In genomic region chr22:19579880-19580279, GRCh38 we compare ENCODE assay signal across 9 cellular contexts. TPM values are rescaled to one million over a fixed set of nuclear protein-coding genes. Genes with fewer than 3 reads are reported as not detected.
DNase-seq lines count a peak whose midpoint lies in the region; ATAC-seq and TF ChIP-seq lines count a peak whose summit lies in the region.
"Had no signal": no experiment of that assay in that cellular context is flagged by ENCODE, and none has a peak within 500 bp of the region (broad histone marks: within the 10 kb centered on the region; RNA-seq: fewer than 3 reads in every experiment).

No MANE protein-coding gene starts in this region.

- peak overlapping the region; percentile 87 for H3K27ac Mint-ChIP-seq in T-helper 1 cell treated with Interleukin-12 subunit alpha and Interleukin-12 subunit beta and Interleukin-4 antibody, amounts not matched to agents 30 μg/mL and 1 μg/mL, for 36 hours
- peak overlapping the region; percentile 46 for H3K27ac Mint-ChIP-seq in stimulated activated memory B cell treated with anti-CD40 and anti-IgM and Interleukin-4, amounts not matched to agents 10 μg/mL and 1 μg/mL and 100 μg/mL, for 72 hours
- H3K27ac Mint-ChIP-seq in mesothelial cell of epicardium, result no peak overlapping the region

- H3K4me3 Mint-ChIP-seq in T-helper 1 cell treated with Interleukin-12 subunit alpha and Interleukin-12 subunit beta and Interleukin-4 antibody, amounts not matched to agents 30 μg/mL and 1 μg/mL, for 36 hours, result peak overlapping the region; percentile 61
- no peak overlapping the region for H3K4me3 Mint-ChIP-seq in stimulated activated memory B cell treated with anti-CD40 and anti-IgM and Interleukin-4, amounts not matched to agents 10 μg/mL and 1 μg/mL and 100 μg/mL, for 72 hours
- no peak overlapping the region for H3K4me3 Mint-ChIP-seq in mesothelial cell of epicardium
- H3K4me3 Mint-ChIP-seq: central memory CD8-positive, alpha-beta T cell had no signal

- no peak for ATAC-seq in stimulated activated memory B cell treated with anti-CD40 and anti-IgM and Interleukin-4, amounts not matched to agents 10 μg/mL and 1 μg/mL and 100 μg/mL, for 72 hours
- no peak for ATAC-seq in GM18519 (IDR thresholded peaks at IDR 0.05; ENCODE audit: low FRiP score, unreplicated experiment)

- H3K4me1 Mint-ChIP-seq in T-helper 1 cell treated with Interleukin-12 subunit alpha and Interleukin-12 subunit beta and Interleukin-4 antibody, amounts not matched to agents 30 μg/mL and 1 μg/mL, for 36 hours (ENCODE audit: low read depth), result peaks cover 37% of the 10 kb centered on the region
- peaks cover 30% of the 10 kb centered on the region for H3K4me1 Mint-ChIP-seq in stimulated activated memory B cell treated with anti-CD40 and anti-IgM and Interleukin-4, amounts not matched to agents 10 μg/mL and 1 μg/mL and 100 μg/mL, for 72 hours
- H3K4me1 Mint-ChIP-seq in mesothelial cell of epicardium, result peaks cover 4% of the 10 kb centered on the region

- no peak for TF ChIP-seq CTCF in mesothelial cell of epicardium (IDR thresholded peaks at IDR 0.05; ENCODE audit: unreplicated experiment)

- intact Hi-C loops in cardiac septum (cut with DNase I), result no loop called here

- peaks cover 2% of the 10 kb centered on the region for H3K36me3 Mint-ChIP-seq in T-helper 1 cell treated with Interleukin-12 subunit alpha and Interleukin-12 subunit beta and Interleukin-4 antibody, amounts not matched to agents 30 μg/mL and 1 μg/mL, for 36 hours (ENCODE audit: low read depth)
- no peaks in the 10 kb centered on the region for H3K36me3 Mint-ChIP-seq in stimulated activated memory B cell treated with anti-CD40 and anti-IgM and Interleukin-4, amounts not matched to agents 10 μg/mL and 1 μg/mL and 100 μg/mL, for 72 hours
- no peaks in the 10 kb centered on the region for H3K36me3 Mint-ChIP-seq in mesothelial cell of epicardium

- no peaks in the 10 kb centered on the region for H3K9me3 Mint-ChIP-seq in T-helper 1 cell treated with Interleukin-12 subunit alpha and Interleukin-12 subunit beta and Interleukin-4 antibody, amounts not matched to agents 30 μg/mL and 1 μg/mL, for 36 hours
- H3K9me3 Mint-ChIP-seq in stimulated activated memory B cell treated with anti-CD40 and anti-IgM and Interleukin-4, amounts not matched to agents 10 μg/mL and 1 μg/mL and 100 μg/mL, for 72 hours, result no peaks in the 10 kb centered on the region
- H3K9me3 Mint-ChIP-seq in mesothelial cell of epicardium, result no peaks in the 10 kb centered on the region
- H3K9me3 Mint-ChIP-seq: central memory CD8-positive, alpha-beta T cell had no signal

- DNase-seq in activated T-cell treated with anti-CD3 and anti-CD28 coated beads for 48 hours (ENCODE audit: low read depth) (peak; percentile 31), activated T-cell treated with anti-CD3 and anti-CD28 coated beads for 4 hours (no peak), cardiac septum (ENCODE audit: low spot score) (peak; percentile 76), mesothelial cell of epicardium (ENCODE audit: low spot score in 2 of 2, unreplicated experiment in 2 of 2) (no peak), SKM-1 treated with dmso at 0.1 percent for 144 hours (lab: John Stamatoyannopoulos, UW; ENCODE audit: unreplicated experiment) (no peak)

- H3K27me3 Mint-ChIP-seq in T-helper 1 cell treated with Interleukin-12 subunit alpha and Interleukin-12 subunit beta and Interleukin-4 antibody, amounts not matched to agents 30 μg/mL and 1 μg/mL, for 36 hours (ENCODE audit: low read depth), result no peaks in the 10 kb centered on the region
- peaks cover 28% of the 10 kb centered on the region for H3K27me3 Mint-ChIP-seq in stimulated activated memory B cell treated with anti-CD40 and anti-IgM and Interleukin-4, amounts not matched to agents 10 μg/mL and 1 μg/mL and 100 μg/mL, for 72 hours
- peaks cover 4% of the 10 kb centered on the region for H3K27me3 Mint-ChIP-seq in mesothelial cell of epicardium (ENCODE audit: low read depth)

RNA-seq across cellular contexts. Expression of gene CLDN5, which starts 55.7 kb away (rescaled TPM):
- total RNA-seq in cardiac septum (9.3 TPM), mesothelial cell of epicardium (not detected in 3 replicates)

Comparison
In these comparisons a context has a peak if more than half of its experiments do, and no peak if none do; other contexts are left out.
1. DNase-seq: peak in activated T-cell treated with anti-CD3 and anti-CD28 coated beads for 48 hours (single experiment) and cardiac septum (single experiment); none in activated T-cell treated with anti-CD3 and anti-CD28 coated beads for 4 hours (single experiment), mesothelial cell of epicardium (0 of 2) and SKM-1 treated with dmso at 0.1 percent for 144 hours (single experiment).